1 cellular context compared by ENCODE assay signal in genomic region chr5:114989512-114989911, GRCh38.
TF ChIP-seq lines count a peak whose summit lies in the region.

No MANE protein-coding gene starts in this region.

TF ChIP-seq in WTC11, 78 proteins besides CTCF, POLR2A, EP300 and RAD21 (continued from another document):
- no peak for TF ChIP-seq E2F1 (CRISPR knock-in tag; IDR thresholded peaks at IDR 0.05)
- TF ChIP-seq AR (CRISPR knock-in tag; IDR thresholded peaks at IDR 0.05), result no peak
- TF ChIP-seq CREB1 (CRISPR knock-in tag; IDR thresholded peaks at IDR 0.05), result no peak
- TF ChIP-seq PRRX2 (CRISPR knock-in tag; IDR thresholded peaks at IDR 0.05), result no peak
- TF ChIP-seq ARID4B (CRISPR knock-in tag; IDR thresholded peaks at IDR 0.05; ENCODE audit: borderline replicate concordance), result no peak
- TF ChIP-seq USF2 (CRISPR knock-in tag; IDR thresholded peaks at IDR 0.05), result no peak
